Comparison of ENCODE assay signal across 18 cellular contexts in genomic region chr5:178434851-178435250, GRCh38.
A peak's percentile ranks its signal among the peaks of the same experiment; 100 is the strongest.
DNase-seq lines count a peak whose midpoint lies in the region; ATAC-seq and TF ChIP-seq lines count a peak whose summit lies in the region.
"Had no signal": no experiment of that assay in that cellular context is flagged by ENCODE, and none has a peak within 500 bp of the region (broad histone marks: within the 10 kb centered on the region; RNA-seq: fewer than 3 reads in every experiment).

No MANE protein-coding gene starts in this region.

- H3K27me3 Mint-ChIP-seq in activated T-helper 1 cell treated with anti-CD3 and anti-CD28 coated beads, Interleukin-12 subunit alpha, Interleukin-12 subunit beta, Interleukin-2, Interleukin-4 antibody, amounts not matched to agents 30 ng/mL and 10 ng/mL and 1 ng/mL, durations not matched to agents 14 hours and 24 hours and 36 hours (ENCODE audit: insufficient read depth), result no peaks in the 10 kb centered on the region

- no peaks in the 10 kb centered on the region for H4K20me1 ChIP-seq in BLaER1
- no peaks in the 10 kb centered on the region for H4K20me1 ChIP-seq in osteoblast (ENCODE audit: insufficient read depth, low read length)

- intact Hi-C loops in adrenal gland (cut with DNase I) (no loop called here), left ventricle myocardium superior (cut with micrococcal nuclease) (no loop called here)
- intact Hi-C loops in activated T-helper 1 cell treated with anti-CD3 and anti-CD28 coated beads, Interleukin-12 subunit alpha, Interleukin-12 subunit beta, Interleukin-2, Interleukin-4 antibody, amounts not matched to agents 30 ng/mL and 10 ng/mL and 1 ng/mL, durations not matched to agents 14 hours and 24 hours and 36 hours (cut with micrococcal nuclease), result no loop called here

- H3K9me3 ChIP-seq in BLaER1 (peaks cover 7% of the 10 kb centered on the region; the same call in 1 of the 2 replicates), adrenal gland (replicated peaks in 1 of 3) (no peaks in the 10 kb centered on the region), osteoblast (ENCODE audit: low read depth, low read length) (no peaks in the 10 kb centered on the region)

- TF ChIP-seq POLR2A in adrenal gland (IDR thresholded peaks at IDR 0.05), result no peak

- no peaks in the 10 kb centered on the region for H3K4me1 Mint-ChIP-seq in activated T-helper 1 cell treated with anti-CD3 and anti-CD28 coated beads, Interleukin-12 subunit alpha, Interleukin-12 subunit beta, Interleukin-2, Interleukin-4 antibody, amounts not matched to agents 30 ng/mL and 10 ng/mL and 1 ng/mL, durations not matched to agents 14 hours and 24 hours and 36 hours (ENCODE audit: low read depth)

- H3K9ac ChIP-seq in BLaER1, result peak overlapping the region; percentile 62

- H3K27ac ChIP-seq in BLaER1 (peak overlapping the region; percentile 81), adrenal gland (no peak overlapping the region), osteoblast (ENCODE audit: low read depth, low read length) (no peak overlapping the region)

- 50 to 67% (median 62%) methylated on average over 7 to 17 of the region's 17 CpGs for WGBS in adrenal gland, 4 donors

- H3K4me2 ChIP-seq in BLaER1 (peak overlapping the region; percentile 96), osteoblast (ENCODE audit: insufficient read depth, low read length) (no peak overlapping the region)

- H3K4me3 Mint-ChIP-seq in activated T-helper 1 cell treated with anti-CD3 and anti-CD28 coated beads, Interleukin-12 subunit alpha, Interleukin-12 subunit beta, Interleukin-2, Interleukin-4 antibody, amounts not matched to agents 30 ng/mL and 10 ng/mL and 1 ng/mL, durations not matched to agents 14 hours and 24 hours and 36 hours, result no peak overlapping the region
- H3K4me3 Mint-ChIP-seq: brain; T-helper 2 cell treated with Interferon-gamma antibody and Interleukin-4, amounts not matched to agents 5 μg/mL and 100 μg/mL, for 36 hours had no signal

- H3K27ac Mint-ChIP-seq in activated T-helper 1 cell treated with anti-CD3 and anti-CD28 coated beads, Interleukin-12 subunit alpha, Interleukin-12 subunit beta, Interleukin-2, Interleukin-4 antibody, amounts not matched to agents 30 ng/mL and 10 ng/mL and 1 ng/mL, durations not matched to agents 14 hours and 24 hours and 36 hours, result no peak overlapping the region
- H3K27ac Mint-ChIP-seq: T-helper 2 cell treated with Interferon-gamma antibody and Interleukin-4, amounts not matched to agents 5 μg/mL and 100 μg/mL, for 36 hours had no signal

- H3K27me3 ChIP-seq in BLaER1 (no peaks in the 10 kb centered on the region), adrenal gland (no peaks in the 10 kb centered on the region), osteoblast (ENCODE audit: insufficient read depth, low read length) (no peaks in the 10 kb centered on the region)

- H2AFZ ChIP-seq in osteoblast (ENCODE audit: low read length), result no peak overlapping the region

- H3K4me1 ChIP-seq in BLaER1, result peaks cover 82% of the 10 kb centered on the region
- H3K4me1 ChIP-seq in adrenal gland (replicated peaks in 1 of 2), result no peaks in the 10 kb centered on the region
- no peaks in the 10 kb centered on the region for H3K4me1 ChIP-seq in osteoblast (ENCODE audit: insufficient read depth, low read length)

- no peaks in the 10 kb centered on the region for H3K9me3 Mint-ChIP-seq in activated T-helper 1 cell treated with anti-CD3 and anti-CD28 coated beads, Interleukin-12 subunit alpha, Interleukin-12 subunit beta, Interleukin-2, Interleukin-4 antibody, amounts not matched to agents 30 ng/mL and 10 ng/mL and 1 ng/mL, durations not matched to agents 14 hours and 24 hours and 36 hours
- H3K9me3 Mint-ChIP-seq: T-helper 2 cell treated with Interferon-gamma antibody and Interleukin-4, amounts not matched to agents 5 μg/mL and 100 μg/mL, for 36 hours had no signal

- H3K36me3 ChIP-seq in BLaER1 (no peaks in the 10 kb centered on the region), adrenal gland (replicated peaks in 1 of 2) (no peaks in the 10 kb centered on the region), osteoblast (ENCODE audit: insufficient read depth, low read length) (no peaks in the 10 kb centered on the region)

- H3K36me3 Mint-ChIP-seq in activated T-helper 1 cell treated with anti-CD3 and anti-CD28 coated beads, Interleukin-12 subunit alpha, Interleukin-12 subunit beta, Interleukin-2, Interleukin-4 antibody, amounts not matched to agents 30 ng/mL and 10 ng/mL and 1 ng/mL, durations not matched to agents 14 hours and 24 hours and 36 hours (ENCODE audit: low read depth), result no peaks in the 10 kb centered on the region
- H3K36me3 Mint-ChIP-seq: brain had no signal

- ATAC-seq in left ventricle myocardium superior (peak; percentile 88), GM21529 (IDR thresholded peaks at IDR 0.05; ENCODE audit: unreplicated experiment) (no peak)

- H3K4me3 ChIP-seq in BLaER1, result peak overlapping the region; percentile 49
- no peak overlapping the region for H3K4me3 ChIP-seq in adrenal gland
- no peak overlapping the region for H3K4me3 ChIP-seq in osteoblast (ENCODE audit: insufficient read depth, low read length)

- DNase-seq in adrenal gland (peak in 5 of 7 donors; percentile 20 to 49 (median 25)), left ventricle myocardium superior (peak; percentile 82), osteoblast (ENCODE audit: insufficient read length, low spot score, missing footprints) (peak; percentile 49), HuH-7.5 (ENCODE audit: low spot score) (no peak)
- DNase-seq in effector CD8-positive, alpha-beta T cell (lab: John Stamatoyannopoulos, UW), result no peak
- DNase-seq in activated T-helper 1 cell treated with anti-CD3 and anti-CD28 coated beads, Interleukin-12 subunit alpha, Interleukin-12 subunit beta, Interleukin-2, Interleukin-4 antibody, amounts not matched to agents 30 ng/mL and 10 ng/mL and 1 ng/mL, durations not matched to agents 14 hours and 24 hours and 36 hours (ENCODE audit: low spot score), result no peak
- DNase-seq: activated CD4-positive, CD25-positive, alpha-beta regulatory T cell; activated naive CD4-positive, alpha-beta T cell; COR-L47; dermis blood vessel endothelial cell; GF-D8; NCI-H1694 treated with DMSO at 0.1 percent for 48 hours; NCI-H446; SIG-M5 had no signal

- TF ChIP-seq CTCF in adrenal gland (IDR thresholded peaks at IDR 0.05), result no peak
- TF ChIP-seq CTCF in osteoblast (IDR thresholded peaks at IDR 0.05; ENCODE audit: extremely low read depth, low read depth, low read length), result no peak

- no peaks in the 10 kb centered on the region for H3K79me2 ChIP-seq in osteoblast (ENCODE audit: insufficient read depth, low read length)

Comparison
In these comparisons a context has a peak if more than half of its experiments do, and no peak if none do; other contexts are left out.
1. DNase-seq: peak in adrenal gland (5 of 7), left ventricle myocardium superior (single experiment) and osteoblast (single experiment); none in effector CD8-positive, alpha-beta T cell (single experiment), HuH-7.5 (single experiment) and activated T-helper 1 cell treated with anti-CD3 and anti-CD28 coated beads, Interleukin-12 subunit alpha, Interleukin-12 subunit beta, Interleukin-2, Interleukin-4 antibody, amounts not matched to agents 30 ng/mL and 10 ng/mL and 1 ng/mL, durations not matched to agents 14 hours and 24 hours and 36 hours (single experiment).